19 cellular contexts compared by ENCODE assay signal in genomic region chr17:69433093-69433492, GRCh38.
"Had no signal": no experiment of that assay in that cellular context is flagged by ENCODE, and none has a peak within 500 bp of the region (broad histone marks: within the 10 kb centered on the region; RNA-seq: fewer than 3 reads in every experiment).

No MANE protein-coding gene starts in this region.

- DNase-seq: effector CD4-positive, alpha-beta T cell; endodermal cell; erythroblast; heart right ventricle; hypothalamus; kidney glomerular epithelial cell; mammary epithelial cell; natural killer cell; posterior cingulate gyrus; right cardiac atrium; stimulated activated CD4-positive, alpha-beta T cell treated with anti-CD3 and anti-CD28 coated beads, Interleukin-2, amount 100 ng/mL, for 48 hours; stimulated activated naive CD4-positive, alpha-beta T cell treated with Interleukin-2 at 50 U/mL for 16 hours had no signal

- FAIRE-seq: endothelial cell of umbilical vein, frontal cortex, islet of Langerhans, urothelium cell line had no signal

- ATAC-seq: heart right ventricle, left lobe of liver, natural killer cell had no signal

- H3K9me3 ChIP-seq: heart right ventricle had no signal

- H3K27ac ChIP-seq: coronary artery, heart right ventricle had no signal

- H3K4me2 ChIP-seq: smooth muscle cell had no signal

- H3K27me3 ChIP-seq: heart right ventricle had no signal

- H3K4me3 ChIP-seq: coronary artery, heart right ventricle, smooth muscle cell had no signal

- H3K36me3 ChIP-seq: heart right ventricle had no signal
